In genomic region chr9:136107953-136108647, GRCh38 we compare ENCODE assay signal across 10 cellular contexts. TPM values are rescaled to one million over a fixed set of nuclear protein-coding genes. Genes with fewer than 3 reads are reported as not detected.
DNase-seq lines count a peak whose midpoint lies in the region; ATAC-seq and TF ChIP-seq lines count a peak whose summit lies in the region.
"Had no signal": no experiment of that assay in that cellular context is flagged by ENCODE, and none has a peak within 500 bp of the region (broad histone marks: within the 10 kb centered on the region; RNA-seq: fewer than 3 reads in every experiment).

No MANE protein-coding gene starts in this region.

- H3K4me3 Mint-ChIP-seq in activated naive CD4-positive, alpha-beta T cell treated with anti-CD3 and anti-CD28 coated beads, Interleukin-2, amount 10 ng/mL, durations not matched to agents 7 days and 5 days: peak overlapping the region; percentile 86

- peaks cover 75% of the 10 kb centered on the region for H3K4me1 Mint-ChIP-seq in activated naive CD4-positive, alpha-beta T cell treated with anti-CD3 and anti-CD28 coated beads, Interleukin-2, amount 10 ng/mL, durations not matched to agents 7 days and 5 days

- peaks cover 6% of the 10 kb centered on the region for H3K36me3 Mint-ChIP-seq in activated naive CD4-positive, alpha-beta T cell treated with anti-CD3 and anti-CD28 coated beads, Interleukin-2, amount 10 ng/mL, durations not matched to agents 7 days and 5 days

- no peaks in the 10 kb centered on the region for H3K9me2 ChIP-seq in OCI-LY7 (ENCODE audit: insufficient read depth, low read length)

- TF ChIP-seq CTCF in OCI-LY7 (conservative IDR thresholded peaks at IDR 0.05; ENCODE audit: low read length) (no peak), gastroesophageal sphincter (IDR thresholded peaks at IDR 0.05) (no peak), upper lobe of right lung (IDR thresholded peaks at IDR 0.05) (no peak), testis (IDR thresholded peaks at IDR 0.05) (no peak)

- intact Hi-C loops in OCI-LY7 (cut with micrococcal nuclease; ENCODE audit: unreplicated experiment): no loop called here
- intact Hi-C loops in upper lobe of right lung (cut with DNase I): no loop called here
- intact Hi-C loops in testis (cut with DNase I; ENCODE audit: low total_unique reads): no loop called here

- ATAC-seq in gastroesophageal sphincter (no peak), upper lobe of right lung (no peak)

- H3K4me3 ChIP-seq in OCI-LY7 (ENCODE audit: low read depth, low read length, poor library complexity, severe bottlenecking) (no peak overlapping the region), gastroesophageal sphincter (no peak overlapping the region), upper lobe of right lung (no peak overlapping the region), testis (no peak overlapping the region)

- DNase-seq in activated naive CD4-positive, alpha-beta T cell treated with anti-CD3 and anti-CD28 coated beads, Interleukin-2, amount 10 ng/mL, durations not matched to agents 7 days and 5 days: no peak
- no peak for DNase-seq in activated naive CD4-positive, alpha-beta T cell treated with Interleukin-2 at 50 U/mL for 16 hours
- no peak for DNase-seq in OCI-LY7 (ENCODE audit: low spot score)
- no peak for DNase-seq in upper lobe of right lung
- DNase-seq in midbrain (lab: John Stamatoyannopoulos, UW): no peak
- DNase-seq in testis: no peak
- DNase-seq in pons (ENCODE audit: low spot score): no peak
- DNase-seq: DND-41; NK-92 treated with Interleukin-12 subunit alpha and Interleukin-12 subunit beta, amount 100 ng/mL, for 24 hours had no signal

- POLR2A ChIA-PET in OCI-LY7 (lab: Charles Lee): no interaction called here

- no peaks in the 10 kb centered on the region for H3K79me2 ChIP-seq in OCI-LY7 (ENCODE audit: insufficient read depth, low read depth, low read length)

- H3K9me3 Mint-ChIP-seq in activated naive CD4-positive, alpha-beta T cell treated with anti-CD3 and anti-CD28 coated beads, Interleukin-2, amount 10 ng/mL, durations not matched to agents 7 days and 5 days: no peaks in the 10 kb centered on the region

- peaks cover 41% of the 10 kb centered on the region for H3K4me1 ChIP-seq in OCI-LY7 (ENCODE audit: insufficient read depth, low read length, poor library complexity, severe bottlenecking)
- H3K4me1 ChIP-seq in gastroesophageal sphincter: peaks cover 2 to 87% (median 34%) of the 10 kb centered on the region in 3 donors
- H3K4me1 ChIP-seq in upper lobe of right lung: peaks cover 52% of the 10 kb centered on the region
- H3K4me1 ChIP-seq in testis: peaks cover 23% of the 10 kb centered on the region

- H2AFZ ChIP-seq in OCI-LY7 (ENCODE audit: low read length): no peak overlapping the region

- 40 to 92% methylated on average over 1 to 13 of the region's 29 CpGs for WGBS in gastroesophageal sphincter (ENCODE audit: low coverage in 1 of 2), 2 donors
- WGBS in testis, 2 donors: 93 to 94% methylated on average over 17 to 29 of the region's 29 CpGs

- TF ChIP-seq POLR2A in gastroesophageal sphincter (IDR thresholded peaks at IDR 0.05): no peak
- no peak for TF ChIP-seq POLR2A in testis (IDR thresholded peaks at IDR 0.05)

- H3K4me2 ChIP-seq in OCI-LY7 (ENCODE audit: low read length): peak overlapping the region; percentile 41; the same call in 1 of the 2 replicates

- peak overlapping the region; percentile 93 for H3K27ac Mint-ChIP-seq in activated naive CD4-positive, alpha-beta T cell treated with anti-CD3 and anti-CD28 coated beads, Interleukin-2, amount 10 ng/mL, durations not matched to agents 7 days and 5 days

- H3K9me3 ChIP-seq in OCI-LY7 (ENCODE audit: low read length): no peaks in the 10 kb centered on the region
- no peaks in the 10 kb centered on the region for H3K9me3 ChIP-seq in gastroesophageal sphincter
- H3K9me3 ChIP-seq in upper lobe of right lung: no peaks in the 10 kb centered on the region
- H3K9me3 ChIP-seq in testis: no peaks in the 10 kb centered on the region

- TF ChIP-seq EP300 in gastroesophageal sphincter (IDR thresholded peaks at IDR 0.05): no peak

- CTCF ChIA-PET in activated naive CD4-positive, alpha-beta T cell treated with anti-CD3 and anti-CD28 coated beads, Interleukin-2, amount 10 ng/mL, durations not matched to agents 7 days and 5 days (lab: Charles Lee): interaction anchor here (3.6 kb wide), 1 partner anchor 15 kb away, joined by 14 read pairs; no protein-coding TSS in a partner anchor
- CTCF ChIA-PET in OCI-LY7 (lab: Charles Lee; ENCODE audit: unreplicated experiment): no interaction called here

- no TSS peak for BruUV-seq in OCI-LY7 (replicated peaks; lab: Mats Ljungman, UMichigan)

- H4K20me1 ChIP-seq in OCI-LY7 (ENCODE audit: insufficient read depth, low read length): no peaks in the 10 kb centered on the region

- H3K27me3 ChIP-seq in gastroesophageal sphincter: peaks cover 11% of the 10 kb centered on the region
- H3K27me3 ChIP-seq in upper lobe of right lung: no peaks in the 10 kb centered on the region
- H3K27me3 ChIP-seq in testis: no peaks in the 10 kb centered on the region

- H3K36me3 ChIP-seq in OCI-LY7 (ENCODE audit: insufficient read depth, low read length): no peaks in the 10 kb centered on the region
- no peaks in the 10 kb centered on the region for H3K36me3 ChIP-seq in gastroesophageal sphincter
- H3K36me3 ChIP-seq in upper lobe of right lung: no peaks in the 10 kb centered on the region
- H3K36me3 ChIP-seq in testis (ENCODE audit: low read depth, missing control alignments): no peaks in the 10 kb centered on the region

- H3K27ac ChIP-seq in OCI-LY7 (ENCODE audit: low read depth, low read length, poor library complexity, severe bottlenecking): no peak overlapping the region
- peak overlapping the region in 3 of 4 donors; percentile 86 to 88 (median 87) for H3K27ac ChIP-seq in gastroesophageal sphincter
- peak overlapping the region; percentile 92 for H3K27ac ChIP-seq in upper lobe of right lung
- H3K27ac ChIP-seq in testis: no peak overlapping the region

- H3K27me3 Mint-ChIP-seq in activated naive CD4-positive, alpha-beta T cell treated with anti-CD3 and anti-CD28 coated beads, Interleukin-2, amount 10 ng/mL, durations not matched to agents 7 days and 5 days: peaks cover 9% of the 10 kb centered on the region

RNA-seq across cellular contexts. Expression of gene TMEM250, which starts 10.6 kb away (rescaled TPM):
- 38.4 and 51.0 TPM in 2 replicates for total RNA-seq in OCI-LY7 (2014; rRNA removed; shearing (Covaris generic))
- total RNA-seq in OCI-LY7 (2022) (50.5 and 53.8 TPM in 2 replicates), gastroesophageal sphincter (10 to 100 TPM; 28.7 to 66.1 (median 45.3) TPM), upper lobe of right lung (30.7 TPM), testis (10 to 100 TPM; 57.8 to 73.0 TPM)
- polyA plus RNA-seq in testis (ENCODE audit: insufficient read depth, low read depth, low replicate concordance): 29.4 TPM

RNA-seq across cellular contexts. Expression of gene NACC2, which starts 13.0 kb away (rescaled TPM):
- total RNA-seq in OCI-LY7 (2014; rRNA removed; shearing (Covaris generic)): 0.21 and 0.38 TPM in 2 replicates
- total RNA-seq in OCI-LY7 (2022) (0.63 and 0.72 TPM in 2 replicates), gastroesophageal sphincter (100 to 1,000 TPM in 3 of 4 donors, 10 to 100 TPM in 1; 71.4 to 209 (median 110) TPM), upper lobe of right lung (33.5 TPM), testis (10 to 100 TPM; 49.5 to 49.7 TPM)
- 29.3 TPM for polyA plus RNA-seq in testis (ENCODE audit: insufficient read depth, low read depth, low replicate concordance)

Comparison
In these comparisons a context has a peak if more than half of its experiments do, and no peak if none do; other contexts are left out.
1. H3K27ac ChIP-seq: peak in gastroesophageal sphincter (3 of 4) and upper lobe of right lung (single experiment); none in OCI-LY7 (single experiment) and testis (0 of 2).
2. RNA of gene NACC2, which starts 13.0 kb away (total RNA-seq): 71.4 to 209 TPM in gastroesophageal sphincter, 49.5 to 49.7 TPM in testis and 33.5 TPM in upper lobe of right lung (single experiment); 0.21 to 0.72 TPM in OCI-LY7; every median in the first group is over 10 times any median in the second.